Comparison of ENCODE assay signal across 15 cellular contexts in genomic region chr2:59732861-59733603, GRCh38.
"Had no signal": no experiment of that assay in that cellular context is flagged by ENCODE, and none has a peak within 500 bp of the region (broad histone marks: within the 10 kb centered on the region; RNA-seq: fewer than 3 reads in every experiment).

No MANE protein-coding gene starts in this region.

- ATAC-seq: activated T-helper 17 cell treated with anti-CD3 and anti-CD28 coated beads, Interleukin-2, amount 50 U/mL, for 72 hours; effector memory CD8-positive, alpha-beta T cell; left cardiac atrium; natural killer cell had no signal

- DNase-seq: activated CD4-positive, alpha-beta T cell treated with anti-CD3 and anti-CD28 coated beads, Interleukin-2, amount 50 U/mL, for 1 hour; activated naive CD4-positive, alpha-beta T cell treated with anti-CD3 and anti-CD28 coated beads, Interleukin-2, amount 10 ng/mL, durations not matched to agents 7 days and 5 days; activated T-cell treated with anti-CD3 and anti-CD28 coated beads for 4 hours; effector memory CD8-positive, alpha-beta T cell; hippocampal formation; immature natural killer cell; left cardiac atrium; natural killer cell; sigmoid colon had no signal

- H3K27ac Mint-ChIP-seq: activated naive CD4-positive, alpha-beta T cell treated with anti-CD3 and anti-CD28 coated beads, Interleukin-2, amount 10 ng/mL, durations not matched to agents 7 days and 5 days; activated T-helper 17 cell treated with anti-CD3 and anti-CD28 coated beads, Interleukin-2, amount 50 U/mL, for 72 hours; dendritic cell treated with granulocyte-macrophage colony-stimulating factor and Interleukin-4, amounts not matched to agents 40 ng/mL and 50 ng/mL, for 4 days; effector memory CD8-positive, alpha-beta T cell; immature natural killer cell; natural killer cell; stimulated activated naive CD8-positive, alpha-beta T cell treated with anti-CD3 and anti-CD28 coated beads, Interleukin-15, Interleukin-2, amounts not matched to agents 100 ng/mL and 50 ng/mL, for 24 hours had no signal

- H3K27me3 ChIP-seq: sigmoid colon had no signal

- H3K4me3 ChIP-seq: prostate gland, sigmoid colon, thoracic aorta had no signal

- H3K4me1 Mint-ChIP-seq: activated naive CD4-positive, alpha-beta T cell treated with anti-CD3 and anti-CD28 coated beads, Interleukin-2, amount 10 ng/mL, durations not matched to agents 7 days and 5 days; activated T-helper 17 cell treated with anti-CD3 and anti-CD28 coated beads, Interleukin-2, amount 50 U/mL, for 72 hours; central memory CD8-positive, alpha-beta T cell; immature natural killer cell; natural killer cell had no signal

- H3K4me3 Mint-ChIP-seq: activated naive CD4-positive, alpha-beta T cell treated with anti-CD3 and anti-CD28 coated beads, Interleukin-2, amount 10 ng/mL, durations not matched to agents 7 days and 5 days; activated T-helper 17 cell treated with anti-CD3 and anti-CD28 coated beads, Interleukin-2, amount 50 U/mL, for 72 hours; central memory CD8-positive, alpha-beta T cell; dendritic cell treated with granulocyte-macrophage colony-stimulating factor and Interleukin-4, amounts not matched to agents 40 ng/mL and 50 ng/mL, for 4 days; effector memory CD8-positive, alpha-beta T cell; immature natural killer cell; natural killer cell; stimulated activated naive CD8-positive, alpha-beta T cell treated with anti-CD3 and anti-CD28 coated beads, Interleukin-15, Interleukin-2, amounts not matched to agents 100 ng/mL and 50 ng/mL, for 24 hours had no signal

- H3K27me3 Mint-ChIP-seq: activated naive CD4-positive, alpha-beta T cell treated with anti-CD3 and anti-CD28 coated beads, Interleukin-2, amount 10 ng/mL, durations not matched to agents 7 days and 5 days; activated T-helper 17 cell treated with anti-CD3 and anti-CD28 coated beads, Interleukin-2, amount 50 U/mL, for 72 hours; central memory CD8-positive, alpha-beta T cell; dendritic cell treated with granulocyte-macrophage colony-stimulating factor and Interleukin-4, amounts not matched to agents 40 ng/mL and 50 ng/mL, for 4 days; effector memory CD8-positive, alpha-beta T cell; stimulated activated naive CD8-positive, alpha-beta T cell treated with anti-CD3 and anti-CD28 coated beads, Interleukin-15, Interleukin-2, amounts not matched to agents 100 ng/mL and 50 ng/mL, for 24 hours had no signal

- H3K9me3 Mint-ChIP-seq: activated naive CD4-positive, alpha-beta T cell treated with anti-CD3 and anti-CD28 coated beads, Interleukin-2, amount 10 ng/mL, durations not matched to agents 7 days and 5 days; activated T-helper 17 cell treated with anti-CD3 and anti-CD28 coated beads, Interleukin-2, amount 50 U/mL, for 72 hours; dendritic cell treated with granulocyte-macrophage colony-stimulating factor and Interleukin-4, amounts not matched to agents 40 ng/mL and 50 ng/mL, for 4 days; immature natural killer cell; stimulated activated naive CD8-positive, alpha-beta T cell treated with anti-CD3 and anti-CD28 coated beads, Interleukin-15, Interleukin-2, amounts not matched to agents 100 ng/mL and 50 ng/mL, for 24 hours had no signal

- H3K4me1 ChIP-seq: prostate gland had no signal

- H3K36me3 Mint-ChIP-seq: activated naive CD4-positive, alpha-beta T cell treated with anti-CD3 and anti-CD28 coated beads, Interleukin-2, amount 10 ng/mL, durations not matched to agents 7 days and 5 days; immature natural killer cell; natural killer cell had no signal

- H3K9me3 ChIP-seq: prostate gland, sigmoid colon, thoracic aorta had no signal

- H3K36me3 ChIP-seq: prostate gland, sigmoid colon, thoracic aorta had no signal

- H3K27ac ChIP-seq: prostate gland, sigmoid colon, thoracic aorta had no signal
